In the genomic region with DNA sequence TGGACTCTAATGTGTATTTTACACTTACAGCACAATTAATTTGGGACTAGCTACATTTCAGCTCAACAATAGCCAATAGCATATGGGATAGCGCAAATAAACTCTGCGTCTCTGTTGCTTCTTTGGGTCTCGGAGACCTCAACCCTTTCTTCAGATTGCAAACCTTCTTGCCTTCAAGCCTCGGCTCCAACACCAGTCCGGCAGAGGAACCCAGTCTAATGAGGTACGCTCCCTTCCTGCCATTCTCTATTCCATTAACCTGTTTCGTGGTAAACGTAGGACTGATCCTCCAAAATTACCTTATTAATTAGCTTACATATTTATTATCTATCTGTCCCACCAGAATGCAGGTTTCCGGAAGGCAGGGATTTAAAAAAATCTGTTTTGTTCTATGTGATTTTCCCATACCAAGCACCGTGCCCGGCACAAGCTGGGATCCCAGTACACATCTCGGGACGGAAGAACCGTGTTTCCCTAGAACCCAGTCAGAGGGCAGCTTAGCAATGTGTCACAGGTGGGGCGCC, we compare ENCODE assay signal across 8 cellular contexts. TPM values are rescaled to one million over a fixed set of nuclear protein-coding genes. Genes with fewer than 3 reads are reported as not detected.
DNase-seq lines count a peak whose midpoint lies in the region; ATAC-seq and TF ChIP-seq lines count a peak whose summit lies in the region.

No MANE protein-coding gene starts in this region.

- H3K9me3 Mint-ChIP-seq in natural killer cell treated with Interleukin-12 subunit alpha and Interleukin-12 subunit beta and Interleukin-15 and Interleukin-18, amount 100 ng/mL, for 72 hours: no peaks in the 10 kb centered on the region

- DNase-seq in BJ (ENCODE audit: low read depth) (no peak), inferior parietal cortex (ENCODE audit: extremely low spot score) (no peak), cerebellum (ENCODE audit: low spot score) (no peak), DMS153 (lab: John Stamatoyannopoulos, UW) (no peak)
- no peak for DNase-seq in natural killer cell treated with Interleukin-12 subunit alpha and Interleukin-12 subunit beta and Interleukin-15 and Interleukin-18, amount 100 ng/mL, for 72 hours (ENCODE audit: low spot score)

- H3K36me3 Mint-ChIP-seq in natural killer cell treated with Interleukin-12 subunit alpha and Interleukin-12 subunit beta and Interleukin-15 and Interleukin-18, amount 100 ng/mL, for 72 hours: no peaks in the 10 kb centered on the region

- no peaks in the 10 kb centered on the region for H3F3A ChIP-seq in Loucy (ENCODE audit: low read depth)

- H4K20me1 ChIP-seq in Loucy (ENCODE audit: insufficient read depth, low read length, poor library complexity, severe bottlenecking): no peaks in the 10 kb centered on the region

- no peaks in the 10 kb centered on the region for H3K9me3 ChIP-seq in Loucy (ENCODE audit: insufficient read depth, low read depth, low read length)
- H3K9me3 ChIP-seq in ectodermal cell (ENCODE audit: control insufficient read depth, low read length): no peaks in the 10 kb centered on the region

- H3K27ac Mint-ChIP-seq in natural killer cell treated with Interleukin-12 subunit alpha and Interleukin-12 subunit beta and Interleukin-15 and Interleukin-18, amount 100 ng/mL, for 72 hours: no peak overlapping the region

- peak overlapping the region; percentile 74 for H3K9ac ChIP-seq in Loucy (ENCODE audit: low read depth, low read length, poor library complexity, severe bottlenecking)

- TF ChIP-seq CTCF in BJ (IDR thresholded peaks at IDR 0.05; ENCODE audit: insufficient read depth, low read depth, low read length) (no peak), Loucy (conservative IDR thresholded peaks at IDR 0.05; ENCODE audit: low read length) (peak; percentile 16; the same call in 1 of the 2 replicates)

- peaks cover 13 to 18% of the 10 kb centered on the region in 2 donors for H3K4me1 Mint-ChIP-seq in natural killer cell treated with Interleukin-12 subunit alpha and Interleukin-12 subunit beta and Interleukin-15 and Interleukin-18, amount 100 ng/mL, for 72 hours (ENCODE audit: low read depth in 2 of 2)

- WGBS in ectodermal cell, 2 experiments: 26 to 28% methylated on average over 15 of the region's 15 CpGs

- H3K27me3 Mint-ChIP-seq in natural killer cell treated with Interleukin-12 subunit alpha and Interleukin-12 subunit beta and Interleukin-15 and Interleukin-18, amount 100 ng/mL, for 72 hours: peaks cover 31 to 44% of the 10 kb centered on the region in 2 donors

- H3K4me3 ChIP-seq in BJ (ENCODE audit: low read depth, low read length): peak overlapping the region; percentile 48
- H3K4me3 ChIP-seq in Loucy (ENCODE audit: low read length, poor library complexity, severe bottlenecking): peak overlapping the region; percentile 77
- H3K4me3 ChIP-seq in ectodermal cell (ENCODE audit: insufficient read depth, low read depth, low read length): peak overlapping the region; percentile 68

- POLR2A ChIA-PET in BJ (lab: Charles Lee): interaction anchor here (0.6 kb wide), 1 partner anchor 47 kb away, joined by 5 read pairs; no protein-coding TSS in a partner anchor

- H3K27me3 ChIP-seq in BJ (ENCODE audit: control insufficient read depth, insufficient read depth, low read length) (peaks cover 10% of the 10 kb centered on the region), Loucy (ENCODE audit: insufficient read depth, low read length, poor library complexity, severe bottlenecking) (no peaks in the 10 kb centered on the region), ectodermal cell (ENCODE audit: control insufficient read depth, insufficient read depth, low read length, poor library complexity, severe bottlenecking) (peaks cover 9% of the 10 kb centered on the region)

- peak overlapping the region; percentile 48 for H3K4me3 Mint-ChIP-seq in natural killer cell treated with Interleukin-12 subunit alpha and Interleukin-12 subunit beta and Interleukin-15 and Interleukin-18, amount 100 ng/mL, for 72 hours

- ATAC-seq in natural killer cell treated with Interleukin-12 subunit alpha and Interleukin-12 subunit beta and Interleukin-15 and Interleukin-18, amount 100 ng/mL, for 72 hours: no peak
- no peak for ATAC-seq in GM21529 (IDR thresholded peaks at IDR 0.05; ENCODE audit: unreplicated experiment)

- peaks cover 9% of the 10 kb centered on the region for H3K4me1 ChIP-seq in Loucy (ENCODE audit: insufficient read depth, low read length, poor library complexity, severe bottlenecking)
- no peaks in the 10 kb centered on the region for H3K4me1 ChIP-seq in ectodermal cell (ENCODE audit: control insufficient read depth, insufficient read depth, low read length)

- H3K4me2 ChIP-seq in Loucy (ENCODE audit: low read depth, low read length, poor library complexity, severe bottlenecking): peak overlapping the region; percentile 68

- H3K79me2 ChIP-seq in Loucy (ENCODE audit: insufficient read depth, low read length): peaks cover 11% of the 10 kb centered on the region; the same call in 1 of the 2 replicates

- peak overlapping the region; percentile 77 for H2AFZ ChIP-seq in Loucy (ENCODE audit: low read length)

- H3K27ac ChIP-seq in ectodermal cell (ENCODE audit: insufficient read depth, low read depth, low read length, poor library complexity, severe bottlenecking): peak overlapping the region; percentile 26

- no peaks in the 10 kb centered on the region for H3K9me2 ChIP-seq in Loucy (replicated peaks; ENCODE audit: low read depth, low read length)

- H3K36me3 ChIP-seq in BJ (ENCODE audit: control insufficient read depth, insufficient read depth, low read length) (no peaks in the 10 kb centered on the region), Loucy (ENCODE audit: insufficient read depth, low read length) (no peaks in the 10 kb centered on the region), ectodermal cell (ENCODE audit: control insufficient read depth, insufficient read depth, low read length) (no peaks in the 10 kb centered on the region)

- CTCF ChIA-PET in BJ (lab: Yijun Ruan, JAX): interaction anchor here (0.8 to 2.1 kb wide), 7 partner anchors 11 to 179 kb away, joined by 3 to 10 read pairs (median 4); no protein-coding TSS in a partner anchor

RNA-seq across cellular contexts. Expression of gene DAPK1, which starts 0.5 kb away (rescaled TPM):
- 4.7 and 5.4 TPM in 2 replicates for polyA plus RNA-seq in BJ (2011; rRNA removed)
- 8.1 and 10.4 TPM in 2 replicates for polyA minus RNA-seq in BJ (2011; rRNA and poly(A)+ RNA removed)
- polyA plus RNA-seq in ectodermal cell (2013, experiment 1 of 4): 38.8 TPM
- polyA plus RNA-seq in ectodermal cell (2013, experiment 2 of 4): 34.7 TPM
- polyA plus RNA-seq in ectodermal cell (2013, experiment 3 of 4): 33.2 TPM
- 30.7 TPM for polyA plus RNA-seq in ectodermal cell (2013, experiment 4 of 4)
- 10 to 100 TPM in 1 of 2 donors, 1 to 10 TPM in 1; 8.5 to 31.7 TPM for total RNA-seq in natural killer cell treated with Interleukin-12 subunit alpha and Interleukin-12 subunit beta and Interleukin-15 and Interleukin-18, amount 100 ng/mL, for 72 hours
- total RNA-seq in cerebellum: 71.8 TPM
